14 cellular contexts compared by ENCODE assay signal in the genomic region with DNA sequence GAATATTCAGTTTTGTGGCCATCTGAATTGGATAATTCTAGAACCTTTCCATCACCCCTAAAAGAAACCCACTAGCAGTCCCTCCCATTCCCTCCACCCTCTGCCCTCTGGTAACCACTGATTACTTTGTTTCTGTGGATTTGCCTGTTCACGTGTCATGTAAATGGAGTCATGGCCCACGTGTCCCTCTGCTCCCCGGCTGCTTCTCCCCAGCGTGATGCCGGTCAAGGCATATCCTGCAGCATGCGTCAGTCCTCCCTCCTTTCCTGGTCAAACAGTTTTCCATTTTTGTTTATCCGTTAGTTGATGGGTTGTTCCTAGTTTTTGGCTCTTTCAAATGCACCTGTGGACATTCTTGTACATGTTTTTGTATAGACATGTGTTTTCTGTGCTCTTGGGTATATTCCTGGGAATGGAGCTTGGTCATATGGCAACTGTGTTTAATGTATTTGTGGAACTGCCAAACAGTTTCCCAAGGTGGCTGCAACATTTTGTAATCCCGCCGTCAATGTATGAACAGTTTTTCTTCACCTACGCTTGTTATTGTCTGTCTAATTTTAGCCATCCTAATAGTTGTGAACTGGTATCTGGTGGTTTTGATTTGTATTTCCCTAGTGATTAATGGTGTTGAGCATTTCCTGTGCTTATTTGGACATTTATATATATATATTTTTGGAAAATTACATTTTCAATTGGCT.
"Had no signal": no experiment of that assay in that cellular context is flagged by ENCODE, and none has a peak within 500 bp of the region (broad histone marks: within the 10 kb centered on the region; RNA-seq: fewer than 3 reads in every experiment).

No MANE protein-coding gene starts in this region.

- H3K4me3 Mint-ChIP-seq: activated CD8-positive, alpha-beta T cell treated with anti-CD3 and anti-CD28 coated beads for 36 hours; activated naive CD4-positive, alpha-beta T cell treated with anti-CD3 and anti-CD28 coated beads for 36 hours; activated T-helper 17 cell treated with anti-CD3 and anti-CD28 coated beads, Interleukin-2, amount 50 U/mL, for 72 hours; neural progenitor cell; stimulated activated effector memory CD8-positive, alpha-beta T cell treated with anti-CD3 and anti-CD28 coated beads, Interleukin-12 subunit alpha, Interleukin-12 subunit beta, amount 100 ng/mL, for 72 hours had no signal

- H3K4me2 ChIP-seq: neural progenitor cell had no signal

- ATAC-seq: activated CD8-positive, alpha-beta T cell treated with anti-CD3 and anti-CD28 coated beads for 36 hours; activated T-helper 17 cell treated with anti-CD3 and anti-CD28 coated beads, Interleukin-2, amount 50 U/mL, for 72 hours; gastroesophageal sphincter; stimulated activated effector memory CD8-positive, alpha-beta T cell treated with anti-CD3 and anti-CD28 coated beads, Interleukin-12 subunit alpha, Interleukin-12 subunit beta, amount 100 ng/mL, for 72 hours had no signal

- H3K27ac ChIP-seq: gastroesophageal sphincter, neural progenitor cell, parathyroid adenoma, right atrium auricular region, tibial nerve had no signal

- H3K36me3 ChIP-seq: gastroesophageal sphincter, neural progenitor cell, right atrium auricular region had no signal

- H3K4me3 ChIP-seq: gastroesophageal sphincter, neural progenitor cell, right atrium auricular region, tibial nerve had no signal

- H3K27ac Mint-ChIP-seq: activated CD8-positive, alpha-beta T cell treated with anti-CD3 and anti-CD28 coated beads for 36 hours; activated naive CD4-positive, alpha-beta T cell treated with anti-CD3 and anti-CD28 coated beads for 36 hours; activated T-helper 17 cell treated with anti-CD3 and anti-CD28 coated beads, Interleukin-2, amount 50 U/mL, for 72 hours; neural progenitor cell; stimulated activated effector memory CD8-positive, alpha-beta T cell treated with anti-CD3 and anti-CD28 coated beads, Interleukin-12 subunit alpha, Interleukin-12 subunit beta, amount 100 ng/mL, for 72 hours had no signal

- H3K27me3 ChIP-seq: gastroesophageal sphincter, neural progenitor cell, right atrium auricular region, tibial nerve had no signal

- H3K9ac ChIP-seq: neural progenitor cell, parathyroid adenoma had no signal

- H3K27me3 Mint-ChIP-seq: activated CD8-positive, alpha-beta T cell treated with anti-CD3 and anti-CD28 coated beads for 36 hours; activated T-helper 17 cell treated with anti-CD3 and anti-CD28 coated beads, Interleukin-2, amount 50 U/mL, for 72 hours had no signal

- H2AFZ ChIP-seq: neural progenitor cell, parathyroid adenoma had no signal

- FAIRE-seq: bronchial epithelial cell, keratinocyte had no signal

- DNase-seq: activated CD8-positive, alpha-beta memory T cell treated with anti-CD3 and anti-CD28 coated beads, Interleukin-2, amount 50 U/mL, for 48 hours; activated CD8-positive, alpha-beta T cell treated with anti-CD3 and anti-CD28 coated beads for 36 hours; activated naive CD4-positive, alpha-beta T cell treated with anti-CD3 and anti-CD28 coated beads for 36 hours; anterior cingulate cortex; T-helper 9 cell had no signal
